In genomic region chr1:151846062-151846568, GRCh38 we compare ENCODE assay signal across 10 cellular contexts. TPM values are rescaled to one million over a fixed set of nuclear protein-coding genes. Genes with fewer than 3 reads are reported as not detected.
DNase-seq lines count a peak whose midpoint lies in the region; ATAC-seq and TF ChIP-seq lines count a peak whose summit lies in the region.
"Had no signal": no experiment of that assay in that cellular context is flagged by ENCODE, and none has a peak within 500 bp of the region (broad histone marks: within the 10 kb centered on the region; RNA-seq: fewer than 3 reads in every experiment).

No MANE protein-coding gene starts in this region.

- DNase-seq in ACHN (peak; percentile 20), GM23248 (peak; percentile 79), SK-MEL-5 (ENCODE audit: low read depth, low spot score) (peak; percentile 61), glomerular visceral epithelial cell (ENCODE audit: extremely low spot score) (peak; percentile 48), uterus (no peak), NCI-H774 (lab: John Stamatoyannopoulos, UW) (no peak), Karpas-422 (no peak)
- DNase-seq: hypothalamus had no signal

- H3K9me3 ChIP-seq in GM23248 (ENCODE audit: low read depth) = no peaks in the 10 kb centered on the region
- H3K9me3 ChIP-seq in uterus = no peaks in the 10 kb centered on the region
- H3K9me3 ChIP-seq in Karpas-422 (ENCODE audit: low read length) = no peaks in the 10 kb centered on the region

- H3K4me1 ChIP-seq in GM23248 (ENCODE audit: insufficient read depth) (peaks cover 4% of the 10 kb centered on the region), uterus (no peaks in the 10 kb centered on the region), Karpas-422 (ENCODE audit: low read length) (peaks cover 18% of the 10 kb centered on the region)

- H3K9ac ChIP-seq in GM23248 (no peak overlapping the region), Karpas-422 (ENCODE audit: low read length) (no peak overlapping the region)

- H3K79me2 ChIP-seq in GM23248 (ENCODE audit: insufficient read depth) = no peaks in the 10 kb centered on the region
- no peaks in the 10 kb centered on the region for H3K79me2 ChIP-seq in Karpas-422 (ENCODE audit: low read length)

- H3K4me3 ChIP-seq in GM23248 (no peak overlapping the region), uterus (no peak overlapping the region), Karpas-422 (ENCODE audit: low read length) (no peak overlapping the region)

- peak overlapping the region; percentile 26; the same call in 1 of the 2 replicates for H2AFZ ChIP-seq in GM23248
- no peak overlapping the region for H2AFZ ChIP-seq in Karpas-422 (ENCODE audit: low read length)

- H3K9me2 ChIP-seq in GM23248 (ENCODE audit: insufficient read depth) (no peaks in the 10 kb centered on the region), Karpas-422 (replicated peaks; ENCODE audit: insufficient read depth, low read length) (no peaks in the 10 kb centered on the region)

- TF ChIP-seq CTCF in uterus (IDR thresholded peaks at IDR 0.05) = no peak

- H3F3A ChIP-seq in GM23248 (ENCODE audit: insufficient read depth) = peaks cover 5% of the 10 kb centered on the region; the same call in 1 of the 2 replicates

- intact Hi-C loops in uterus (cut with DNase I; ENCODE audit: low total_unique reads) = no loop called here

- H3K4me2 ChIP-seq in GM23248 (ENCODE audit: unreplicated experiment) = no peak overlapping the region
- no peak overlapping the region for H3K4me2 ChIP-seq in Karpas-422 (ENCODE audit: low read depth, low read length, poor library complexity, severe bottlenecking)

- H3K36me3 ChIP-seq in GM23248 (ENCODE audit: low read depth) (no peaks in the 10 kb centered on the region), uterus (no peaks in the 10 kb centered on the region), Karpas-422 (ENCODE audit: insufficient read depth, low read length) (no peaks in the 10 kb centered on the region)

- H3K27me3 ChIP-seq in GM23248 (replicated peaks; ENCODE audit: insufficient read depth) (peaks cover under 1% of the 10 kb centered on the region; the same call in 1 of the 2 replicates), uterus (no peaks in the 10 kb centered on the region), Karpas-422 (ENCODE audit: low read length) (no peaks in the 10 kb centered on the region)

- no peak overlapping the region for H3K27ac ChIP-seq in GM23248
- no peak overlapping the region for H3K27ac ChIP-seq in uterus
- no peak overlapping the region for H3K27ac ChIP-seq in Karpas-422 (ENCODE audit: low read length)

- H4K20me1 ChIP-seq in GM23248 (ENCODE audit: insufficient read depth) (no peaks in the 10 kb centered on the region), Karpas-422 (ENCODE audit: insufficient read depth, low read depth, low read length) (no peaks in the 10 kb centered on the region)

- WGBS in GM23248 (ENCODE audit: low coverage in 1 of 2, low lambda C conversion rate in 2 of 2, missing lambda C conversion rate in 2 of 2), 2 experiments = 57 to 65% methylated on average over 6 of the region's 6 CpGs

- ATAC-seq in GM21786 (IDR thresholded peaks at IDR 0.05; ENCODE audit: unreplicated experiment) = no peak

- in situ Hi-C loops in ACHN (cut with HindIII; ENCODE audit: low pct_ligation_motif_present, low pct_unique_long_range_greater_than_20kb, low sequenced_read_pairs) = no loop called here
- in situ Hi-C loops in GM23248 (cut with MboI) = no loop called here
- in situ Hi-C loops in SK-MEL-5 (cut with HindIII; ENCODE audit: low pct_unique_long_range_greater_than_20kb, low sequenced_read_pairs) = no loop called here

- no peak for TF ChIP-seq POLR2A in uterus (IDR thresholded peaks at IDR 0.05)

RNA-seq across cellular contexts. Expression of gene C2CD4D, which starts 6.5 kb away (rescaled TPM):
- total RNA-seq in GM23248 (2014; rRNA removed; shearing (Covaris generic)) = 0.13 TPM in 1 of 2 replicates, not detected in the other
- polyA plus RNA-seq in GM23248 (2016; fragmentation: Nextera tagmentation; extraction: Ambion mirVana) = 0.14 and 0.16 TPM in 2 replicates
- 0.45 and 0.77 TPM in 2 replicates for total RNA-seq in SK-MEL-5 (2014; rRNA removed; shearing (Covaris generic))
- polyA plus RNA-seq in SK-MEL-5 (2015; cell fraction: cytosol; rRNA removed) = 2.3 and 3.4 TPM in 2 replicates
- polyA plus RNA-seq in SK-MEL-5 (2015; cell fraction: nucleus; rRNA removed) = 4.3 TPM in 2 replicates
- total RNA-seq in uterus = not detected
- total RNA-seq in Karpas-422 (2014; rRNA removed; shearing (Covaris generic); ENCODE audit: low replicate concordance) = not detected in 2 replicates

RNA-seq across cellular contexts. Expression of gene THEM5, which starts 7.4 kb away (rescaled TPM):
- not detected in 2 replicates for total RNA-seq in GM23248 (2014; rRNA removed; shearing (Covaris generic))
- not detected in 2 replicates for polyA plus RNA-seq in GM23248 (2016; fragmentation: Nextera tagmentation; extraction: Ambion mirVana)
- not detected in 2 replicates for total RNA-seq in SK-MEL-5 (2014; rRNA removed; shearing (Covaris generic))
- polyA plus RNA-seq in SK-MEL-5 (2015; cell fraction: cytosol; rRNA removed) = not detected in 2 replicates
- not detected in 2 replicates for polyA plus RNA-seq in SK-MEL-5 (2015; cell fraction: nucleus; rRNA removed)
- not detected for total RNA-seq in uterus
- not detected in 2 replicates for total RNA-seq in Karpas-422 (2014; rRNA removed; shearing (Covaris generic); ENCODE audit: low replicate concordance)
- total RNA-seq: ureter had no signal

RNA-seq across cellular contexts. Expression of gene RORC, which starts 14.5 kb away (rescaled TPM):
- not detected in 2 replicates for total RNA-seq in GM23248 (2014; rRNA removed; shearing (Covaris generic))
- not detected in 2 replicates for polyA plus RNA-seq in GM23248 (2016; fragmentation: Nextera tagmentation; extraction: Ambion mirVana)
- 0.03 TPM in 1 of 2 replicates, not detected in the other for total RNA-seq in SK-MEL-5 (2014; rRNA removed; shearing (Covaris generic))
- 0.11 and 0.21 TPM in 2 replicates for polyA plus RNA-seq in SK-MEL-5 (2015; cell fraction: cytosol; rRNA removed)
- polyA plus RNA-seq in SK-MEL-5 (2015; cell fraction: nucleus; rRNA removed) = not detected in 2 replicates
- total RNA-seq in uterus = 1 to 10 TPM in 2 of 4 donors, under 1 TPM in 2; 0.51 to 4.8 (median 2.1) TPM
- not detected in 2 replicates for total RNA-seq in Karpas-422 (2014; rRNA removed; shearing (Covaris generic); ENCODE audit: low replicate concordance)

RNA-seq across cellular contexts. Expression of gene LINGO4, which starts 40.9 kb away (rescaled TPM):
- total RNA-seq in GM23248 (2014; rRNA removed; shearing (Covaris generic)) = not detected in 2 replicates
- not detected in 2 replicates for polyA plus RNA-seq in GM23248 (2016; fragmentation: Nextera tagmentation; extraction: Ambion mirVana)
- not detected in 2 replicates for total RNA-seq in SK-MEL-5 (2014; rRNA removed; shearing (Covaris generic))
- polyA plus RNA-seq in SK-MEL-5 (2015; cell fraction: cytosol; rRNA removed) = not detected in 2 replicates
- not detected in 2 replicates for polyA plus RNA-seq in SK-MEL-5 (2015; cell fraction: nucleus; rRNA removed)
- total RNA-seq in uterus = under 1 TPM in 1 of 4 donors, not detected in 3; 0.14 TPM
- total RNA-seq in Karpas-422 (2014; rRNA removed; shearing (Covaris generic); ENCODE audit: low replicate concordance) = 0.07 TPM in 1 of 2 replicates, not detected in the other

RNA-seq across cellular contexts. Expression of gene TDRKH, which starts 55.8 kb away (rescaled TPM):
- total RNA-seq in GM23248 (2014; rRNA removed; shearing (Covaris generic)) = 0.38 and 3.6 TPM in 2 replicates
- 1.9 and 2.2 TPM in 2 replicates for polyA plus RNA-seq in GM23248 (2016; fragmentation: Nextera tagmentation; extraction: Ambion mirVana)
- 7.7 and 10.9 TPM in 2 replicates for total RNA-seq in SK-MEL-5 (2014; rRNA removed; shearing (Covaris generic))
- polyA plus RNA-seq in SK-MEL-5 (2015; cell fraction: cytosol; rRNA removed) = 9.7 and 11.8 TPM in 2 replicates
- polyA plus RNA-seq in SK-MEL-5 (2015; cell fraction: nucleus; rRNA removed) = 6.7 and 9.4 TPM in 2 replicates
- 1 to 10 TPM in 2 of 4 donors, under 1 TPM in 2; 0.26 to 6.8 (median 1.8) TPM for total RNA-seq in uterus
- 5.6 and 5.9 TPM in 2 replicates for total RNA-seq in Karpas-422 (2014; rRNA removed; shearing (Covaris generic); ENCODE audit: low replicate concordance)

Comparison
In these comparisons a context has a peak if more than half of its experiments do, and no peak if none do; other contexts are left out.
1. DNase-seq: peak in ACHN (single experiment), GM23248 (single experiment), SK-MEL-5 (single experiment) and glomerular visceral epithelial cell (single experiment); none in uterus (0 of 2), NCI-H774 (single experiment) and Karpas-422 (single experiment).